ENCODE assay signal across 11 cellular contexts in the genomic region with DNA sequence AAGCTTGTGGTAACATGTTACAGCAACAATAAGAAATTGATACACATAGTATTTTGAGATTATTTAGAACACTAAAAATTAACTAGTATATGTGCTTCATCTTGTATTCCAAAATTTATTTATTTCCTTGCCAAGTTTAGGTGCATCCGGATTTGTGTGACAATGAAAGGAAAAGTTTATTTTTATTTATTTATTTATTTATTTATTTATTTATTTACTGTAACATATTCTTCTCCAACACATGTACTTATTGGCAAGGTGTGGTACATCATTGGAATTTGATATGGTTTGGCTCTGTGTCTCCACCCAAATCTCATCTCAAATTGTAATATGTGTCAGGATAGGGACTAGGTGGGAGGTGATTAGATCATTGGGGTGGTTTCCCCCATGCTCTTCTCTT.
"Had no signal": no experiment of that assay in that cellular context is flagged by ENCODE, and none has a peak within 500 bp of the region (broad histone marks: within the 10 kb centered on the region; RNA-seq: fewer than 3 reads in every experiment).

No MANE protein-coding gene starts in this region.

- H3K27ac ChIP-seq: GM23248 had no signal

- H3K4me1 ChIP-seq: HAP-1 had no signal

- H3K9me3 Mint-ChIP-seq: GM23338, H9 had no signal

- H3K4me1 Mint-ChIP-seq: GM23338, H9 had no signal

- H3K9me3 ChIP-seq: HAP-1 had no signal

- H3K36me3 ChIP-seq: HAP-1 had no signal

- FAIRE-seq: H1, H54 had no signal

- ATAC-seq: GM23338, HCT116 had no signal

- H3K4me3 Mint-ChIP-seq: GM23338, H9, HFFc6 had no signal

- H3K4me3 ChIP-seq: GM23248, GM23338, HAP-1 had no signal

- H3K27ac Mint-ChIP-seq: GM23338, HFFc6 had no signal

- DNase-seq: GM23248, GOT3, H7, H9, HCEC 1CT, HFFc6 had no signal

- H3K4me2 ChIP-seq: GM23338 had no signal
